1 cellular context compared by ENCODE assay signal in genomic region chr10:96043157-96043894, GRCh38.
A peak's percentile ranks its signal among the peaks of the same experiment; 100 is the strongest.
TF ChIP-seq lines count a peak whose summit lies in the region.

A gene with protein sequence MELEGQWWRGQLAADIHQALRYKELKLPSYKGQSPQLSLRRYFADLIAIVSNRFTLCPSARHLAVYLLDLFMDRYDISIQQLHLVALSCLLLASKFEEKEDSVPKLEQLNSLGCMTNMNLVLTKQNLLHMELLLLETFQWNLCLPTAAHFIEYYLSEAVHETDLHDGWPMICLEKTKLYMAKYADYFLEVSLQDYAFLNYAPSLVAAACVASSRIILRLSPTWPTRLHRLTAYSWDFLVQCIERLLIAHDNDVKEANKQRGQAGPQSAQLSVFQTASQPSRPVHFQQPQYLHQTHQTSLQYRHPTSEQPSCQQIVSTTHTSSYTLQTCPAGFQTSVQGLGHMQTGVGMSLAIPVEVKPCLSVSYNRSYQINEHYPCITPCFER (plus strand): TSS chr10:96043583. CDS start chr10:96044394, 811 bp downstream.

TF ChIP-seq in HepG2, 621 proteins besides CTCF, POLR2A, EP300 and RAD21 (continued from another document and continues in another):
- TF ChIP-seq CREB3 (CRISPR knock-in tag; IDR thresholded peaks at IDR 0.05), result peak; percentile 91
- TF ChIP-seq, protein P1, sequence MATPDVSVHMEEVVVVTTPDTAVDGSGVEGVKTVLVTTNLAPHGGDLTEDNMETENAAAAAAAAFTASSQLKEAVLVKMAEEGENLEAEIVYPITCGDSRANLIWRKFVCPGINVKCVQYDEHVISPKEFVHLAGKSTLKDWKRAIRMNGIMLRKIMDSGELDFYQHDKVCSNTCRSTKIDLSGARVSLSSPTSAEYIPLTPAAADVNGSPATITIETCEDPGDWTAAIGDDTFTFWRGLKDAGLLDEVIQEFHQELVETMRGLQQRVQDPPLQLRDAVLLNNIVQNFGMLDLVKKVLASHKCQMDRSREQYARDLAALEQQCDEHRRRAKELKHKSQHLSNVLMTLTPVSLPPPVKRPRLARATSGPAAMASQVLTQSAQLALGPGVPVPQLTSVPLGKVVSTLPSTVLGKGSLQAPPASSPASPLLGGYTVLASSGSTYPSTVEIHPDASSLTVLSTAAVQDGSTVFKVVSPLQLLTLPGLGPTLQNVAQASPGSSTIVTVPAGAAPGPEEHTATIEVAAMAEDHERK (CRISPR knock-in tag; IDR thresholded peaks at IDR 0.05; ENCODE audit: low read depth), result no peak
- no peak for TF ChIP-seq PCBP2 (optimal IDR thresholded peaks at IDR 0.05; ENCODE audit: low read depth, low read length, poor library complexity, severe bottlenecking)
- peak; percentile 59; the same call in 1 of the 2 replicates for TF ChIP-seq JUN (CRISPR knock-in tag; IDR thresholded peaks at IDR 0.05)
- no peak for TF ChIP-seq LRRFIP1 (CRISPR knock-in tag; conservative IDR thresholded peaks at IDR 0.05)
- TF ChIP-seq LCORL (IDR thresholded peaks at IDR 0.05), result no peak
- no peak for TF ChIP-seq LCORL (CRISPR knock-in tag; IDR thresholded peaks at IDR 0.05)
- TF ChIP-seq HOXA7 (CRISPR knock-in tag; IDR thresholded peaks at IDR 0.05), result no peak
- TF ChIP-seq REPIN1 (CRISPR knock-in tag; IDR thresholded peaks at IDR 0.05; ENCODE audit: borderline replicate concordance, low read depth), result no peak; the same call in 1 of the 2 replicates
- TF ChIP-seq IRX3 (CRISPR knock-in tag; IDR thresholded peaks at IDR 0.05; ENCODE audit: borderline replicate concordance, low read depth), result peak; percentile 93; the same call in 1 of the 2 replicates
- no peak for TF ChIP-seq AHDC1 (CRISPR knock-in tag; IDR thresholded peaks at IDR 0.05; ENCODE audit: borderline replicate concordance)
- no peak for TF ChIP-seq ZNF180 (CRISPR knock-in tag; IDR thresholded peaks at IDR 0.05; ENCODE audit: borderline replicate concordance, low read depth)
- TF ChIP-seq SKIL (CRISPR knock-in tag; IDR thresholded peaks at IDR 0.05; ENCODE audit: borderline replicate concordance), result no peak
- TF ChIP-seq, protein P2, sequence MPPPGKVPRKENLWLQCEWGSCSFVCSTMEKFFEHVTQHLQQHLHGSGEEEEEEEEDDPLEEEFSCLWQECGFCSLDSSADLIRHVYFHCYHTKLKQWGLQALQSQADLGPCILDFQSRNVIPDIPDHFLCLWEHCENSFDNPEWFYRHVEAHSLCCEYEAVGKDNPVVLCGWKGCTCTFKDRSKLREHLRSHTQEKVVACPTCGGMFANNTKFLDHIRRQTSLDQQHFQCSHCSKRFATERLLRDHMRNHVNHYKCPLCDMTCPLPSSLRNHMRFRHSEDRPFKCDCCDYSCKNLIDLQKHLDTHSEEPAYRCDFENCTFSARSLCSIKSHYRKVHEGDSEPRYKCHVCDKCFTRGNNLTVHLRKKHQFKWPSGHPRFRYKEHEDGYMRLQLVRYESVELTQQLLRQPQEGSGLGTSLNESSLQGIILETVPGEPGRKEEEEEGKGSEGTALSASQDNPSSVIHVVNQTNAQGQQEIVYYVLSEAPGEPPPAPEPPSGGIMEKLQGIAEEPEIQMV (CRISPR knock-in tag; IDR thresholded peaks at IDR 0.05; ENCODE audit: low read depth), result no peak; the same call in 1 of the 2 replicates
- TF ChIP-seq GLI4 (CRISPR knock-in tag; IDR thresholded peaks at IDR 0.05; ENCODE audit: borderline replicate concordance), result peak; percentile 28; the same call in 1 of the 2 replicates
- TF ChIP-seq ZNF839 (CRISPR knock-in tag; IDR thresholded peaks at IDR 0.05; ENCODE audit: borderline replicate concordance), result no peak
- TF ChIP-seq, protein P3, sequence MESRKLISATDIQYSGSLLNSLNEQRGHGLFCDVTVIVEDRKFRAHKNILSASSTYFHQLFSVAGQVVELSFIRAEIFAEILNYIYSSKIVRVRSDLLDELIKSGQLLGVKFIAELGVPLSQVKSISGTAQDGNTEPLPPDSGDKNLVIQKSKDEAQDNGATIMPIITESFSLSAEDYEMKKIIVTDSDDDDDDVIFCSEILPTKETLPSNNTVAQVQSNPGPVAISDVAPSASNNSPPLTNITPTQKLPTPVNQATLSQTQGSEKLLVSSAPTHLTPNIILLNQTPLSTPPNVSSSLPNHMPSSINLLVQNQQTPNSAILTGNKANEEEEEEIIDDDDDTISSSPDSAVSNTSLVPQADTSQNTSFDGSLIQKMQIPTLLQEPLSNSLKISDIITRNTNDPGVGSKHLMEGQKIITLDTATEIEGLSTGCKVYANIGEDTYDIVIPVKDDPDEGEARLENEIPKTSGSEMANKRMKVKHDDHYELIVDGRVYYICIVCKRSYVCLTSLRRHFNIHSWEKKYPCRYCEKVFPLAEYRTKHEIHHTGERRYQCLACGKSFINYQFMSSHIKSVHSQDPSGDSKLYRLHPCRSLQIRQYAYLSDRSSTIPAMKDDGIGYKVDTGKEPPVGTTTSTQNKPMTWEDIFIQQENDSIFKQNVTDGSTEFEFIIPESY (CRISPR knock-in tag; IDR thresholded peaks at IDR 0.05), result no peak
- TF ChIP-seq, protein P4, sequence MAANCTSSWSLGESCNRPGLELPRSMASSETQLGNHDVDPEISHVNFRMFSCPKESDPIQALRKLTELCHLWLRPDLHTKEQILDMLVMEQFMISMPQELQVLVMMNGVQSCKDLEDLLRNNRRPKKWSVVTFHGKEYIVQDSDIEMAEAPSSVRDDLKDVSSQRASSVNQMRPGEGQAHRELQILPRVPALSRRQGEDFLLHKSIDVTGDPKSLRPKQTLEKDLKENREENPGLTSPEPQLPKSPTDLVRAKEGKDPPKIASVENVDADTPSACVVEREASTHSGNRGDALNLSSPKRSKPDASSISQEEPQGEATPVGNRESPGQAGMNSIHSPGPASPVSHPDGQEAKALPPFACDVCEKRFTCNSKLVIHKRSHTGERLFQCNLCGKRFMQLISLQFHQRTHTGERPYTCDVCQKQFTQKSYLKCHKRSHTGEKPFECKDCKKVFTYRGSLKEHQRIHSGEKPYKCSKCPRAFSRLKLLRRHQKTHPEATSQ (CRISPR knock-in tag; IDR thresholded peaks at IDR 0.05; ENCODE audit: borderline replicate concordance), result 0 out of 2 replicates have a peak, but pooled peaks have one; percentile 48
- TF ChIP-seq ZNF354B (CRISPR knock-in tag; IDR thresholded peaks at IDR 0.05), result no peak
- no peak for TF ChIP-seq ZNF282 (IDR thresholded peaks at IDR 0.05; ENCODE audit: partially characterized antibody)
- no peak for TF ChIP-seq ZNF878 (CRISPR knock-in tag; IDR thresholded peaks at IDR 0.05)
- no peak; the same call in 1 of the 2 replicates for TF ChIP-seq JDP2 (CRISPR knock-in tag; IDR thresholded peaks at IDR 0.05; ENCODE audit: borderline replicate concordance)
- TF ChIP-seq HES4 (CRISPR knock-in tag; IDR thresholded peaks at IDR 0.05; ENCODE audit: borderline replicate concordance), result peak; percentile 91; the same call in 1 of the 2 replicates
- TF ChIP-seq, protein P5, sequence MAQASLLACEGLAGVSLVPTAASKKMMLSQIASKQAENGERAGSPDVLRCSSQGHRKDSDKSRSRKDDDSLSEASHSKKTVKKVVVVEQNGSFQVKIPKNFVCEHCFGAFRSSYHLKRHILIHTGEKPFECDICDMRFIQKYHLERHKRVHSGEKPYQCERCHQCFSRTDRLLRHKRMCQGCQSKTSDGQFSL (CRISPR knock-in tag; IDR thresholded peaks at IDR 0.05), result no peak
- TF ChIP-seq, protein P6, sequence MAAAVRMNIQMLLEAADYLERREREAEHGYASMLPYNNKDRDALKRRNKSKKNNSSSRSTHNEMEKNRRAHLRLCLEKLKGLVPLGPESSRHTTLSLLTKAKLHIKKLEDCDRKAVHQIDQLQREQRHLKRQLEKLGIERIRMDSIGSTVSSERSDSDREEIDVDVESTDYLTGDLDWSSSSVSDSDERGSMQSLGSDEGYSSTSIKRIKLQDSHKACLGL (CRISPR knock-in tag; IDR thresholded peaks at IDR 0.05), result peak; percentile 63; the same call in 1 of the 2 replicates
- TF ChIP-seq CEBPZ (IDR thresholded peaks at IDR 0.05; ENCODE audit: low read length), result no peak
- peak; percentile 23; the same call in 1 of the 2 replicates for TF ChIP-seq WIZ (CRISPR knock-in tag; IDR thresholded peaks at IDR 0.05)
- 0 out of 2 replicates have a peak, but pooled peaks have one; percentile 53 for TF ChIP-seq ZNF235 (CRISPR knock-in tag; IDR thresholded peaks at IDR 0.05; ENCODE audit: borderline replicate concordance)
